18 cellular contexts compared by ENCODE assay signal in the genomic region with DNA sequence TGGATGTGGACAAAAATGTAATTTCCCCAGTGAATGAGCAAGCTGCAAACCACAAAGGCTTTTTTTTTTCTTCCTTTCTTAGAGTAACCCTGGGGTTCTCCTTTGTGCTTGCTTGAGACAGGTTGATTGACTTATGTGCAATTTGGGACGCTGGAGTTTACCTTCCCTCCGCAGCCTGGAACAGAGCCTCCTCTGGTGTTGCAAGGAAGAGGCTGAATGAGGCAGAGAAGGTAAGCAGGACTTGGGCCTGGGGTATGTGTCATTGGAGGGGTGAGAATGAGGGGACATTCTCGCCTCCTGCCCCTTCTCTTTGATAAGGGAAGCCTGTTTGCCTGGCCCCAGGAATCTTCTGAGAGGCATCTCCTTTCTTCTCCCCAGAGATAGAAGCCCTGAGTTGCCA.
"Had no signal": no experiment of that assay in that cellular context is flagged by ENCODE, and none has a peak within 500 bp of the region (broad histone marks: within the 10 kb centered on the region; RNA-seq: fewer than 3 reads in every experiment).

No MANE protein-coding gene starts in this region.

- H3K4me1 Mint-ChIP-seq: activated CD4-positive, alpha-beta T cell treated with anti-CD3 and anti-CD28 coated beads, Interleukin-2, amount 10 ng/mL, durations not matched to agents 24 days and 14 days; activated naive CD4-positive, alpha-beta T cell treated with anti-CD3 and anti-CD28 coated beads, Interleukin-2, amount 10 ng/mL, durations not matched to agents 7 days and 5 days; activated naive CD8-positive, alpha-beta T cell treated with anti-CD3 and anti-CD28 coated beads, Interleukin-2, amount 50 U/mL, for 24 hours; stimulated activated effector memory CD8-positive, alpha-beta T cell treated with anti-CD3 and anti-CD28 coated beads, Interleukin-12 subunit alpha, Interleukin-12 subunit beta, amount 100 ng/mL, for 72 hours had no signal

- H3K27ac Mint-ChIP-seq: activated CD4-positive, alpha-beta T cell treated with anti-CD3 and anti-CD28 coated beads, Interleukin-2, amount 10 ng/mL, durations not matched to agents 24 days and 14 days; activated naive CD4-positive, alpha-beta T cell treated with anti-CD3 and anti-CD28 coated beads, Interleukin-2, amount 10 ng/mL, durations not matched to agents 7 days and 5 days; activated naive CD8-positive, alpha-beta T cell treated with anti-CD3 and anti-CD28 coated beads, Interleukin-2, amount 50 U/mL, for 24 hours; stimulated activated effector memory CD8-positive, alpha-beta T cell treated with anti-CD3 and anti-CD28 coated beads, Interleukin-12 subunit alpha, Interleukin-12 subunit beta, amount 100 ng/mL, for 72 hours had no signal

- DNase-seq: activated CD4-positive, alpha-beta T cell treated with anti-CD3 and anti-CD28 coated beads, Interleukin-2, amount 10 ng/mL, durations not matched to agents 24 days and 14 days; activated CD8-positive, alpha-beta memory T cell treated with anti-CD3 and anti-CD28 coated beads, Interleukin-2, amount 50 U/mL, for 4 hours; activated effector memory CD4-positive, alpha-beta T cell treated with Interleukin-2 at 50 U/mL for 16 hours; activated naive CD4-positive, alpha-beta T cell treated with anti-CD3 and anti-CD28 coated beads, Interleukin-2, amount 10 ng/mL, durations not matched to agents 7 days and 5 days; activated naive CD8-positive, alpha-beta T cell treated with anti-CD3 and anti-CD28 coated beads, Interleukin-2, amount 50 U/mL, for 24 hours; activated T-cell treated with anti-CD3 and anti-CD28 coated beads, Interleukin-2, amount 50 U/mL, for 4 hours; brain microvascular endothelial cell; central memory CD4-positive, alpha-beta T cell; foreskin keratinocyte; hypothalamus; kidney; left lung; stimulated activated CD4-positive, alpha-beta T cell treated with anti-CD3 and anti-CD28 coated beads, Interleukin-4, amount 100 ng/mL, for 24 hours; testis; upper lobe of left lung had no signal

- H3K79me2 ChIP-seq: parathyroid adenoma had no signal

- H3K4me3 ChIP-seq: left lung, testis, upper lobe of left lung had no signal

- H3K4me3 Mint-ChIP-seq: activated CD4-positive, alpha-beta T cell treated with anti-CD3 and anti-CD28 coated beads, Interleukin-2, amount 10 ng/mL, durations not matched to agents 24 days and 14 days; activated naive CD4-positive, alpha-beta T cell treated with anti-CD3 and anti-CD28 coated beads, Interleukin-2, amount 10 ng/mL, durations not matched to agents 7 days and 5 days; activated naive CD8-positive, alpha-beta T cell treated with anti-CD3 and anti-CD28 coated beads, Interleukin-2, amount 50 U/mL, for 24 hours; activated T-cell treated with anti-CD3 and anti-CD28 coated beads, Interleukin-2, amount 50 U/mL, for 4 hours; stimulated activated effector memory CD8-positive, alpha-beta T cell treated with anti-CD3 and anti-CD28 coated beads, Interleukin-12 subunit alpha, Interleukin-12 subunit beta, amount 100 ng/mL, for 72 hours had no signal

- H3K9me3 Mint-ChIP-seq: activated CD4-positive, alpha-beta T cell treated with anti-CD3 and anti-CD28 coated beads, Interleukin-2, amount 10 ng/mL, durations not matched to agents 24 days and 14 days; activated naive CD4-positive, alpha-beta T cell treated with anti-CD3 and anti-CD28 coated beads, Interleukin-2, amount 10 ng/mL, durations not matched to agents 7 days and 5 days; activated naive CD8-positive, alpha-beta T cell treated with anti-CD3 and anti-CD28 coated beads, Interleukin-2, amount 50 U/mL, for 24 hours; activated T-cell treated with anti-CD3 and anti-CD28 coated beads, Interleukin-2, amount 50 U/mL, for 4 hours; stimulated activated effector memory CD8-positive, alpha-beta T cell treated with anti-CD3 and anti-CD28 coated beads, Interleukin-12 subunit alpha, Interleukin-12 subunit beta, amount 100 ng/mL, for 72 hours had no signal

- H3K27me3 Mint-ChIP-seq: activated naive CD8-positive, alpha-beta T cell treated with anti-CD3 and anti-CD28 coated beads, Interleukin-2, amount 50 U/mL, for 24 hours had no signal

- H3K27me3 ChIP-seq: testis, upper lobe of left lung had no signal

- H2AFZ ChIP-seq: parathyroid adenoma had no signal

- H3K9me3 ChIP-seq: left lung, testis, upper lobe of left lung had no signal

- ATAC-seq: activated naive CD8-positive, alpha-beta T cell treated with anti-CD3 and anti-CD28 coated beads, Interleukin-2, amount 50 U/mL, for 24 hours; activated T-cell treated with anti-CD3 and anti-CD28 coated beads, Interleukin-2, amount 50 U/mL, for 4 hours; foreskin keratinocyte; left lung; sciatic nerve; stimulated activated effector memory CD8-positive, alpha-beta T cell treated with anti-CD3 and anti-CD28 coated beads, Interleukin-12 subunit alpha, Interleukin-12 subunit beta, amount 100 ng/mL, for 72 hours had no signal

- H3K9ac ChIP-seq: parathyroid adenoma had no signal

- H3K36me3 ChIP-seq: brain microvascular endothelial cell, left lung, upper lobe of left lung had no signal

- H3K27ac ChIP-seq: brain microvascular endothelial cell, foreskin keratinocyte, left lung, parathyroid adenoma, testis, upper lobe of left lung had no signal

- H3K36me3 Mint-ChIP-seq: activated naive CD4-positive, alpha-beta T cell treated with anti-CD3 and anti-CD28 coated beads, Interleukin-2, amount 10 ng/mL, durations not matched to agents 7 days and 5 days; stimulated activated effector memory CD8-positive, alpha-beta T cell treated with anti-CD3 and anti-CD28 coated beads, Interleukin-12 subunit alpha, Interleukin-12 subunit beta, amount 100 ng/mL, for 72 hours had no signal

- H3K4me1 ChIP-seq: left lung, parathyroid adenoma, upper lobe of left lung had no signal
